22 cellular contexts compared by ENCODE assay signal in genomic region chr14:32744811-32745445, GRCh38.
"Had no signal": no experiment of that assay in that cellular context is flagged by ENCODE, and none has a peak within 500 bp of the region (broad histone marks: within the 10 kb centered on the region; RNA-seq: fewer than 3 reads in every experiment).

No MANE protein-coding gene starts in this region.

- H3K36me3 ChIP-seq: colonic mucosa, gastrocnemius medialis, neutrophil, spleen, upper lobe of left lung, uterus had no signal

- H3K4me1 Mint-ChIP-seq: naive thymus-derived CD8-positive, alpha-beta T cell; stimulated activated memory B cell treated with anti-CD40 and anti-IgM and Interleukin-4, amounts not matched to agents 10 μg/mL and 1 μg/mL and 100 μg/mL, for 72 hours had no signal

- H3K27me3 ChIP-seq: colonic mucosa, gastrocnemius medialis, neutrophil, spleen, tibial artery, upper lobe of left lung, uterus had no signal

- ATAC-seq: gastrocnemius medialis; naive thymus-derived CD8-positive, alpha-beta T cell; sciatic nerve; stimulated activated memory B cell treated with anti-CD40 and anti-IgM and Interleukin-4, amounts not matched to agents 10 μg/mL and 1 μg/mL and 100 μg/mL, for 72 hours had no signal

- H3K4me3 Mint-ChIP-seq: naive thymus-derived CD8-positive, alpha-beta T cell; stimulated activated memory B cell treated with anti-CD40 and anti-IgM and Interleukin-4, amounts not matched to agents 10 μg/mL and 1 μg/mL and 100 μg/mL, for 72 hours; stimulated activated naive CD8-positive, alpha-beta T cell treated with anti-CD3 and anti-CD28 coated beads, Interleukin-15, Interleukin-2, amounts not matched to agents 100 ng/mL and 50 ng/mL, for 24 hours had no signal

- FAIRE-seq: kidney had no signal

- H3K4me1 ChIP-seq: colonic mucosa, gastrocnemius medialis, psoas muscle, spleen, upper lobe of left lung, uterus had no signal

- H3K9me3 ChIP-seq: colonic mucosa, gastrocnemius medialis, mucosa of descending colon, neutrophil, psoas muscle, spleen, tibial artery, upper lobe of left lung, uterus had no signal

- H3K9me3 Mint-ChIP-seq: stimulated activated memory B cell treated with anti-CD40 and anti-IgM and Interleukin-4, amounts not matched to agents 10 μg/mL and 1 μg/mL and 100 μg/mL, for 72 hours had no signal

- H3K27ac Mint-ChIP-seq: stimulated activated memory B cell treated with anti-CD40 and anti-IgM and Interleukin-4, amounts not matched to agents 10 μg/mL and 1 μg/mL and 100 μg/mL, for 72 hours; stimulated activated naive CD8-positive, alpha-beta T cell treated with anti-CD3 and anti-CD28 coated beads, Interleukin-15, Interleukin-2, amounts not matched to agents 100 ng/mL and 50 ng/mL, for 24 hours had no signal

- H3K27me3 Mint-ChIP-seq: stimulated activated memory B cell treated with anti-CD40 and anti-IgM and Interleukin-4, amounts not matched to agents 10 μg/mL and 1 μg/mL and 100 μg/mL, for 72 hours; stimulated activated naive CD8-positive, alpha-beta T cell treated with anti-CD3 and anti-CD28 coated beads, Interleukin-15, Interleukin-2, amounts not matched to agents 100 ng/mL and 50 ng/mL, for 24 hours had no signal

- H3K4me3 ChIP-seq: colonic mucosa, gastrocnemius medialis, lung, mucosa of descending colon, psoas muscle, spleen, tibial artery, upper lobe of left lung, uterus had no signal

- H3K27ac ChIP-seq: colonic mucosa, gastrocnemius medialis, neutrophil, psoas muscle, spleen, tibial artery, upper lobe of left lung, uterus had no signal

- H3K36me3 Mint-ChIP-seq: stimulated activated memory B cell treated with anti-CD40 and anti-IgM and Interleukin-4, amounts not matched to agents 10 μg/mL and 1 μg/mL and 100 μg/mL, for 72 hours had no signal

- DNase-seq: colonic mucosa; dermis blood vessel endothelial cell; gastrocnemius medialis; glutamatergic neuron; mesendoderm; naive thymus-derived CD8-positive, alpha-beta T cell; psoas muscle; retina; spleen; stimulated activated CD4-positive, alpha-beta T cell treated with anti-CD3 and anti-CD28 coated beads, Interleukin-15, amount 100 ng/mL, for 24 hours; stimulated activated CD4-positive, alpha-beta T cell treated with anti-CD3 and anti-CD28 coated beads, Interleukin-1b, Interleukin-23, amount 100 ng/mL, for 48 hours; stimulated activated CD4-positive, alpha-beta T cell treated with anti-CD3 and anti-CD28 coated beads, Interleukin-4, amount 100 ng/mL, for 24 hours; tibial artery; upper lobe of left lung; uterus had no signal
